1 cellular context compared by ENCODE assay signal in the genomic region with DNA sequence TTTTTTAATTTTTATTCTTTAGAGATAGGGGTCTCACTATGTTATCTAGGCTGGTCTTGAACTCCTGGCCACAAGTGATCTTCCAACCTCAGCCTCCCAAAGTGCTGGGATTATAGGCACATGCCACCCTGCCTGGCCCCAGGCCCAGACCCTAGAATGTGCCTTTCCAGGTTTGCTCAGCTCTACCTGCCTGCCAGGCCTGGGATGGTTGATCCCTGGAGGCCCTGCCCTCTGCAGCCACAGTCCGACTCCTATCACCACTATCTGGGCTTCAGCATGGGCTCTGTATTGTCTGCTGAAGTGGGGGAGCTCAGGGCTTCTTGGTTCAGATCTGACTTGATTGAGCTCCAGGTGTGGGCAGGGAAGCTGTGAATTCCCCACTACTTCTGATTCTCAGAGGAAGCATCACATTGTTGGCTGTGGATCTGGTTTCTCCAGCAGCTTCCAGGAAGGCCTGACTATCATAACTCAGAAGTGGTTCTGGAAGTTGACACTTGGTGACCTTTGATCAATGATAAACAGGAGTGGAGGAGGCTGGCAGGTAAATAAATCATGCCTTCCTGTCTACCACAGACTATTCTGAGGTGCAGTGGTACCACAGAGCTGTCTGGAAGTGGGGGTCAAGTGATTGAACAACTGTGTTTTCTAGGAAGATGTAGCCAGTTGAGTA.
TF ChIP-seq lines count a peak whose summit lies in the region.

No MANE protein-coding gene starts in this region.

TF ChIP-seq in GM23338, 12 proteins besides CTCF, POLR2A, EP300 and RAD21 (continued from another document):
- TF ChIP-seq, protein P1, sequence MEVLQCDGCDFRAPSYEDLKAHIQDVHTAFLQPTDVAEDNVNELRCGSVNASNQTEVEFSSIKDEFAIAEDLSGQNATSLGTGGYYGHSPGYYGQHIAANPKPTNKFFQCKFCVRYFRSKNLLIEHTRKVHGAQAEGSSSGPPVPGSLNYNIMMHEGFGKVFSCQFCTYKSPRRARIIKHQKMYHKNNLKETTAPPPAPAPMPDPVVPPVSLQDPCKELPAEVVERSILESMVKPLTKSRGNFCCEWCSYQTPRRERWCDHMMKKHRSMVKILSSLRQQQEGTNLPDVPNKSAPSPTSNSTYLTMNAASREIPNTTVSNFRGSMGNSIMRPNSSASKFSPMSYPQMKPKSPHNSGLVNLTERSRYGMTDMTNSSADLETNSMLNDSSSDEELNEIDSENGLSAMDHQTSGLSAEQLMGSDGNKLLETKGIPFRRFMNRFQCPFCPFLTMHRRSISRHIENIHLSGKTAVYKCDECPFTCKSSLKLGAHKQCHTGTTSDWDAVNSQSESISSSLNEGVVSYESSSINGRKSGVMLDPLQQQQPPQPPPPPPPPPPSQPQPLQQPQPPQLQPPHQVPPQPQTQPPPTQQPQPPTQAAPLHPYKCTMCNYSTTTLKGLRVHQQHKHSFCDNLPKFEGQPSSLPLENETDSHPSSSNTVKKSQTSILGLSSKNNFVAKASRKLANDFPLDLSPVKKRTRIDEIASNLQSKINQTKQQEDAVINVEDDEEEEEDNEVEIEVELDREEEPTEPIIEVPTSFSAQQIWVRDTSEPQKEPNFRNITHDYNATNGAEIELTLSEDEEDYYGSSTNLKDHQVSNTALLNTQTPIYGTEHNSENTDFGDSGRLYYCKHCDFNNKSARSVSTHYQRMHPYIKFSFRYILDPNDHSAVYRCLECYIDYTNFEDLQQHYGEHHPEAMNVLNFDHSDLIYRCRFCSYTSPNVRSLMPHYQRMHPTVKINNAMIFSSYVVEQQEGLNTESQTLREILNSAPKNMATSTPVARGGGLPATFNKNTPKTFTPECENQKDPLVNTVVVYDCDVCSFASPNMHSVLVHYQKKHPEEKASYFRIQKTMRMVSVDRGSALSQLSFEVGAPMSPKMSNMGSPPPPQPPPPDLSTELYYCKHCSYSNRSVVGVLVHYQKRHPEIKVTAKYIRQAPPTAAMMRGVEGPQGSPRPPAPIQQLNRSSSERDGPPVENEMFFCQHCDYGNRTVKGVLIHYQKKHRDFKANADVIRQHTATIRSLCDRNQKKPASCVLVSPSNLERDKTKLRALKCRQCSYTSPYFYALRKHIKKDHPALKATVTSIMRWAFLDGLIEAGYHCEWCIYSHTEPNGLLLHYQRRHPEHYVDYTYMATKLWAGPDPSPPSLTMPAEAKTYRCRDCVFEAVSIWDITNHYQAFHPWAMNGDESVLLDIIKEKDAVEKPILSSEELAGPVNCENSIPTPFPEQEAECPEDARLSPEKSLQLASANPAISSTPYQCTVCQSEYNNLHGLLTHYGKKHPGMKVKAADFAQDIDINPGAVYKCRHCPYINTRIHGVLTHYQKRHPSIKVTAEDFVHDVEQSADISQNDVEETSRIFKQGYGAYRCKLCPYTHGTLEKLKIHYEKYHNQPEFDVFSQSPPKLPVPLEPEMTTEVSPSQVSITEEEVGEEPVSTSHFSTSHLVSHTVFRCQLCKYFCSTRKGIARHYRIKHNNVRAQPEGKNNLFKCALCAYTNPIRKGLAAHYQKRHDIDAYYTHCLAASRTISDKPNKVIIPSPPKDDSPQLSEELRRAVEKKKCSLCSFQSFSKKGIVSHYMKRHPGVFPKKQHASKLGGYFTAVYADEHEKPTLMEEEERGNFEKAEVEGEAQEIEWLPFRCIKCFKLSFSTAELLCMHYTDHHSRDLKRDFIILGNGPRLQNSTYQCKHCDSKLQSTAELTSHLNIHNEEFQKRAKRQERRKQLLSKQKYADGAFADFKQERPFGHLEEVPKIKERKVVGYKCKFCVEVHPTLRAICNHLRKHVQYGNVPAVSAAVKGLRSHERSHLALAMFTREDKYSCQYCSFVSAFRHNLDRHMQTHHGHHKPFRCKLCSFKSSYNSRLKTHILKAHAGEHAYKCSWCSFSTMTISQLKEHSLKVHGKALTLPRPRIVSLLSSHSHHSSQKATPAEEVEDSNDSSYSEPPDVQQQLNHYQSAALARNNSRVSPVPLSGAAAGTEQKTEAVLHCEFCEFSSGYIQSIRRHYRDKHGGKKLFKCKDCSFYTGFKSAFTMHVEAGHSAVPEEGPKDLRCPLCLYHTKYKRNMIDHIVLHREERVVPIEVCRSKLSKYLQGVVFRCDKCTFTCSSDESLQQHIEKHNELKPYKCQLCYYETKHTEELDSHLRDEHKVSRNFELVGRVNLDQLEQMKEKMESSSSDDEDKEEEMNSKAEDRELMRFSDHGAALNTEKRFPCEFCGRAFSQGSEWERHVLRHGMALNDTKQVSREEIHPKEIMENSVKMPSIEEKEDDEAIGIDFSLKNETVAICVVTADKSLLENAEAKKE (CRISPR knock-in tag; IDR thresholded peaks at IDR 0.05): no peak
- TF ChIP-seq STAT1 (IDR thresholded peaks at IDR 0.05; ENCODE audit: unreplicated experiment) (no peak), POLR2AphosphoS5 (IDR thresholded peaks at IDR 0.05; ENCODE audit: low read depth) (no peak), NANOG (IDR thresholded peaks at IDR 0.05; ENCODE audit: borderline replicate concordance) (no peak), JUNB (IDR thresholded peaks at IDR 0.05; ENCODE audit: unreplicated experiment) (no peak), EZH2phosphoT487 (IDR thresholded peaks at IDR 0.05; ENCODE audit: unreplicated experiment) (no peak), ZNF114 (CRISPR knock-in tag; IDR thresholded peaks at IDR 0.05) (no peak), ZNF331 (CRISPR knock-in tag; IDR thresholded peaks at IDR 0.05; ENCODE audit: low read depth) (no peak), EZH2 (IDR thresholded peaks at IDR 0.05; ENCODE audit: low read depth, unreplicated experiment) (no peak)
- TF ChIP-seq, protein P2, sequence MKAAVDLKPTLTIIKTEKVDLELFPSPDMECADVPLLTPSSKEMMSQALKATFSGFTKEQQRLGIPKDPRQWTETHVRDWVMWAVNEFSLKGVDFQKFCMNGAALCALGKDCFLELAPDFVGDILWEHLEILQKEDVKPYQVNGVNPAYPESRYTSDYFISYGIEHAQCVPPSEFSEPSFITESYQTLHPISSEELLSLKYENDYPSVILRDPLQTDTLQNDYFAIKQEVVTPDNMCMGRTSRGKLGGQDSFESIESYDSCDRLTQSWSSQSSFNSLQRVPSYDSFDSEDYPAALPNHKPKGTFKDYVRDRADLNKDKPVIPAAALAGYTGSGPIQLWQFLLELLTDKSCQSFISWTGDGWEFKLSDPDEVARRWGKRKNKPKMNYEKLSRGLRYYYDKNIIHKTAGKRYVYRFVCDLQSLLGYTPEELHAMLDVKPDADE (IDR thresholded peaks at IDR 0.05): no peak
- TF ChIP-seq, protein P3, sequence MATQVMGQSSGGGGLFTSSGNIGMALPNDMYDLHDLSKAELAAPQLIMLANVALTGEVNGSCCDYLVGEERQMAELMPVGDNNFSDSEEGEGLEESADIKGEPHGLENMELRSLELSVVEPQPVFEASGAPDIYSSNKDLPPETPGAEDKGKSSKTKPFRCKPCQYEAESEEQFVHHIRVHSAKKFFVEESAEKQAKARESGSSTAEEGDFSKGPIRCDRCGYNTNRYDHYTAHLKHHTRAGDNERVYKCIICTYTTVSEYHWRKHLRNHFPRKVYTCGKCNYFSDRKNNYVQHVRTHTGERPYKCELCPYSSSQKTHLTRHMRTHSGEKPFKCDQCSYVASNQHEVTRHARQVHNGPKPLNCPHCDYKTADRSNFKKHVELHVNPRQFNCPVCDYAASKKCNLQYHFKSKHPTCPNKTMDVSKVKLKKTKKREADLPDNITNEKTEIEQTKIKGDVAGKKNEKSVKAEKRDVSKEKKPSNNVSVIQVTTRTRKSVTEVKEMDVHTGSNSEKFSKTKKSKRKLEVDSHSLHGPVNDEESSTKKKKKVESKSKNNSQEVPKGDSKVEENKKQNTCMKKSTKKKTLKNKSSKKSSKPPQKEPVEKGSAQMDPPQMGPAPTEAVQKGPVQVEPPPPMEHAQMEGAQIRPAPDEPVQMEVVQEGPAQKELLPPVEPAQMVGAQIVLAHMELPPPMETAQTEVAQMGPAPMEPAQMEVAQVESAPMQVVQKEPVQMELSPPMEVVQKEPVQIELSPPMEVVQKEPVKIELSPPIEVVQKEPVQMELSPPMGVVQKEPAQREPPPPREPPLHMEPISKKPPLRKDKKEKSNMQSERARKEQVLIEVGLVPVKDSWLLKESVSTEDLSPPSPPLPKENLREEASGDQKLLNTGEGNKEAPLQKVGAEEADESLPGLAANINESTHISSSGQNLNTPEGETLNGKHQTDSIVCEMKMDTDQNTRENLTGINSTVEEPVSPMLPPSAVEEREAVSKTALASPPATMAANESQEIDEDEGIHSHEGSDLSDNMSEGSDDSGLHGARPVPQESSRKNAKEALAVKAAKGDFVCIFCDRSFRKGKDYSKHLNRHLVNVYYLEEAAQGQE (IDR thresholded peaks at IDR 0.05; ENCODE audit: unreplicated experiment): no peak
